In genomic region chr13:94050039-94050438, GRCh38 we compare ENCODE assay signal across 27 cellular contexts.
"Had no signal": no experiment of that assay in that cellular context is flagged by ENCODE, and none has a peak within 500 bp of the region (broad histone marks: within the 10 kb centered on the region; RNA-seq: fewer than 3 reads in every experiment).

No MANE protein-coding gene starts in this region.

- H3K4me1 ChIP-seq: ascending aorta, breast epithelium, colonic mucosa, esophagus squamous epithelium, gastroesophageal sphincter, heart right ventricle had no signal

- ATAC-seq: activated CD4-positive, CD25-positive, alpha-beta regulatory T cell treated with anti-CD3 and anti-CD28 coated beads, Interleukin-2, amount 50 U/mL, for 24 hours; activated CD8-positive, alpha-beta T cell treated with anti-CD3 and anti-CD28 coated beads for 36 hours; gastroesophageal sphincter; heart right ventricle had no signal

- H3K9me3 ChIP-seq: ascending aorta, breast epithelium, colonic mucosa, esophagus squamous epithelium, gastroesophageal sphincter, heart right ventricle had no signal

- FAIRE-seq: endometrium, endothelial cell of umbilical vein had no signal

- H2AFZ ChIP-seq: hepatocyte had no signal

- H3K4me2 ChIP-seq: hepatocyte had no signal

- H3K36me3 ChIP-seq: ascending aorta, breast epithelium, cardiac muscle cell, colonic mucosa, esophagus squamous epithelium, gastroesophageal sphincter, heart right ventricle had no signal

- H3K27me3 ChIP-seq: ascending aorta, breast epithelium, cardiac muscle cell, colonic mucosa, esophagus squamous epithelium, gastroesophageal sphincter, heart right ventricle, hepatocyte had no signal

- DNase-seq: activated B cell treated with CpG ODN at 0.5 μM for 24 hours; activated CD4-positive, alpha-beta T cell treated with anti-CD3 and anti-CD28 coated beads for 48 hours; activated CD4-positive, alpha-beta T cell treated with anti-CD3 and anti-CD28 coated beads, Interleukin-2, amount 50 U/mL, for 1 hour; activated CD4-positive, alpha-beta T cell treated with anti-CD3 and anti-CD28 coated beads, Interleukin-2, amount 50 U/mL, for 48 hours; activated CD8-positive, alpha-beta memory T cell treated with anti-CD3 and anti-CD28 coated beads for 24 hours; activated CD8-positive, alpha-beta T cell treated with anti-CD3 and anti-CD28 coated beads for 36 hours; activated effector memory CD4-positive, alpha-beta T cell treated with anti-CD3 and anti-CD28 coated beads, Interleukin-2, amount 50 U/mL, for 16 hours; activated naive CD4-positive, alpha-beta T cell treated with anti-CD3 and anti-CD28 coated beads for 36 hours; activated naive CD8-positive, alpha-beta T cell treated with anti-CD3 and anti-CD28 coated beads, Interleukin-2, amount 10 ng/mL, durations not matched to agents 7 days and 5 days; activated T-cell treated with anti-CD3 and anti-CD28 coated beads, Interleukin-2, amount 50 U/mL, for 48 hours; central memory CD4-positive, alpha-beta T cell; cerebellar nuclear complex; colonic mucosa; effector CD8-positive, alpha-beta T cell; esophagus squamous epithelium; foreskin melanocyte; heart right ventricle; T-helper 2 cell had no signal

- H3K27ac ChIP-seq: ascending aorta, breast epithelium, cardiac muscle cell, colonic mucosa, epithelial cell of prostate, esophagus squamous epithelium, gastroesophageal sphincter, heart right ventricle, hepatocyte had no signal

- H3K79me2 ChIP-seq: hepatocyte had no signal

- H3K4me3 ChIP-seq: ascending aorta, breast epithelium, cardiac muscle cell, colonic mucosa, esophagus squamous epithelium, gastroesophageal sphincter, heart right ventricle, hepatocyte had no signal
